ENCODE assay signal across 1 cellular context in genomic region chr16:74998481-74999207, GRCh38.
TF ChIP-seq lines count a peak whose summit lies in the region.

TSS of gene ZNRF1 (plus strand) at chr16:74999024. CDS start at chr16:74999672, 648 bp downstream.

TF ChIP-seq in HepG2, 621 proteins besides CTCF, POLR2A, EP300 and RAD21 (continued from another document and continues in another):
- TF ChIP-seq BCL3 (CRISPR knock-in tag; IDR thresholded peaks at IDR 0.05) (peak; percentile 70; the same call in 1 of the 2 replicates), MAX (IDR thresholded peaks at IDR 0.05) (peak; percentile 9; the same call in 1 of the 2 replicates), POGK (CRISPR knock-in tag; conservative IDR thresholded peaks at IDR 0.05) (0 out of 2 replicates have a peak, but pooled peaks have one; percentile 14), ZNF687 (CRISPR knock-in tag; IDR thresholded peaks at IDR 0.05) (peak; percentile 67), KDM5A (IDR thresholded peaks at IDR 0.05; ENCODE audit: borderline replicate concordance, low read length) (peak; percentile 83; the same call in 1 of the 2 replicates), KLF16 (CRISPR knock-in tag; IDR thresholded peaks at IDR 0.05) (peak in 1 of 2 experiments; percentile 40; a peak in 1 of 4 replicates), ZNF232 (CRISPR knock-in tag; IDR thresholded peaks at IDR 0.05; ENCODE audit: borderline replicate concordance) (0 out of 2 replicates have a peak, but pooled peaks have one; percentile 27), FUBP1 (CRISPR knock-in tag; IDR thresholded peaks at IDR 0.05; ENCODE audit: borderline replicate concordance) (no peak), ZEB1 (IDR thresholded peaks at IDR 0.05; ENCODE audit: insufficient replicate concordance, low read depth) (no peak), ZNF160 (CRISPR knock-in tag; IDR thresholded peaks at IDR 0.05) (peak; percentile 45; the same call in 1 of the 2 replicates), ZNF101 (CRISPR knock-in tag; IDR thresholded peaks at IDR 0.05; ENCODE audit: borderline replicate concordance, low read depth) (no peak), MEIS2 (CRISPR knock-in tag; IDR thresholded peaks at IDR 0.05) (peak; percentile 57; the same call in 1 of the 2 replicates), HNRNPLL (IDR thresholded peaks at IDR 0.05; ENCODE audit: low read depth, low read length, poor library complexity, severe bottlenecking) (peak; percentile 25), CHD2 (IDR thresholded peaks at IDR 0.05; ENCODE audit: low read depth, low read length) (no peak), ZNF766 (CRISPR knock-in tag; IDR thresholded peaks at IDR 0.05; ENCODE audit: borderline replicate concordance) (no peak), FOXK1 (CRISPR knock-in tag; IDR thresholded peaks at IDR 0.05; ENCODE audit: borderline replicate concordance, low read depth) (peak; percentile 23; the same call in 1 of the 2 replicates), ZNF224 (CRISPR knock-in tag; IDR thresholded peaks at IDR 0.05) (0 out of 2 replicates have a peak, but pooled peaks have one; percentile 9), TIGD3 (CRISPR knock-in tag; IDR thresholded peaks at IDR 0.05; ENCODE audit: borderline replicate concordance) (no peak), KMT2A (CRISPR knock-in tag; IDR thresholded peaks at IDR 0.05) (0 out of 2 replicates have a peak, but pooled peaks have one; percentile 34), STAG1 (CRISPR knock-in tag; IDR thresholded peaks at IDR 0.05) (peak; percentile 69), SMC3 (IDR thresholded peaks at IDR 0.05; ENCODE audit: low read length) (peak; percentile 59), ZNF580 (CRISPR knock-in tag; IDR thresholded peaks at IDR 0.05; ENCODE audit: borderline replicate concordance, low read depth) (0 out of 2 replicates have a peak, but pooled peaks have one; percentile 16), POLR2AphosphoS5 (IDR thresholded peaks at IDR 0.05; ENCODE audit: low read depth, low read length) (peak; percentile 55), SP1 (IDR thresholded peaks at IDR 0.05) (no peak), SP1 (CRISPR knock-in tag; IDR thresholded peaks at IDR 0.05) (peak; percentile 73), ZFP36L1 (CRISPR knock-in tag; IDR thresholded peaks at IDR 0.05) (0 out of 2 replicates have a peak, but pooled peaks have one; percentile 44), ZFP91 (CRISPR knock-in tag; IDR thresholded peaks at IDR 0.05; ENCODE audit: borderline replicate concordance) (peak; percentile 36; the same call in 1 of the 2 replicates), HIVEP1 (CRISPR knock-in tag; IDR thresholded peaks at IDR 0.05) (peak; percentile 62; the same call in 1 of the 2 replicates), REPIN1 (CRISPR knock-in tag; IDR thresholded peaks at IDR 0.05; ENCODE audit: borderline replicate concordance, low read depth) (no peak; the same call in 1 of the 2 replicates), GABPB1 (CRISPR knock-in tag; IDR thresholded peaks at IDR 0.05) (peak; percentile 63; the same call in 1 of the 2 replicates), ZBTB46 (CRISPR knock-in tag; IDR thresholded peaks at IDR 0.05; ENCODE audit: borderline replicate concordance) (peak; percentile 94; the same call in 1 of the 2 replicates), PRDM15 (CRISPR knock-in tag; IDR thresholded peaks at IDR 0.05) (0 out of 2 replicates have a peak, but pooled peaks have one; percentile 17), SSRP1 (CRISPR knock-in tag; IDR thresholded peaks at IDR 0.05) (peak; percentile 98), ELF3 (CRISPR knock-in tag; IDR thresholded peaks at IDR 0.05) (peak; percentile 9; the same call in 1 of the 2 replicates), NFIC (IDR thresholded peaks at IDR 0.05; ENCODE audit: low read length) (peak; percentile 44; the same call in 1 of the 2 replicates), ZNF7 (CRISPR knock-in tag; IDR thresholded peaks at IDR 0.05) (no peak), CREM (IDR thresholded peaks at IDR 0.05) (peak; percentile 11; the same call in 1 of the 2 replicates), CREM (CRISPR knock-in tag; IDR thresholded peaks at IDR 0.05) (no peak), MYPOP (CRISPR knock-in tag; IDR thresholded peaks at IDR 0.05) (0 out of 2 replicates have a peak, but pooled peaks have one; percentile 67)
